ENCODE assay signal across 1 cellular context in the genomic region with DNA sequence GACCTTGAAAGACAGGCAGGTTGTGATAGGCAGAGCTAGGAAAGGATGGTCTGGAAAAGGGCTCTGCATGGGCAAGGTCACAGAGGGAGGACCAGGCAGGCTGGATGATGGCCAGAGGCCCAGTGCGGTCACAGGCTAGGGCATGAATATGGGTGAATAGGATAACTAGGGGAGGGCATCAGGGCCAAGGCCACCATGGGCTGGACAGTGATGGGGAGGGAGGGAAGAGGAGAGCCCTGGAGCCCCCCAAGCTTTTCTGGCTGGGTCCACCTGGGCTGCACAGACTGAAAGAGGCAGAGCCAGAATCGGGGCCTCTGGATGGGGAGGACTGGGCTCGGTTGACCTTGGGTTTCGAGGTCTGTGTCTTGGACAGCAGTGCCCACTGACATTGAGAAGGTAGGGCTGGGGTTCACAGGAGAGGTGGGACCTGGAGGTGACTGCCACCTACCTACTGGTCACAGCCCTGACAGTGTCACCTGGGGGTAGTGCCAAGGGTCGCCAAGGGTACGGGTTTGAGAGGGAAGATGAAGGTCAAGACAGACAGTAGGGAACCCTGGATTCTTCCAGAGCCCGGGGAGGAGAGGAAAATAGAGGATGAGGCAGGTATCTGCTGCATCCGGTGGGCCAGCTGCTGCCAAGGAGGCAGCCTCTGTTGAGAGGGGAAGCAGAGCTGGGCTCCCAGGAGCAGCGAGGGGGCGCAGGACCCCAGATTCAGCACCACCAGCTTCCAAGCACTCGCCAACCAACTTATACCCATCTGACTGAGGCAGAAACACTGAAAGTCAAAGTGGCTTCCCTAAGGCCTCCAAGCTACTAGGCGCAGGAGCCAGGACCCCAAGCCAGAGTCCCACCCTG.
TF ChIP-seq lines count a peak whose summit lies in the region.

No MANE protein-coding gene starts in this region.

TF ChIP-seq in K562, 482 proteins besides CTCF, POLR2A, EP300 and RAD21:
- TF ChIP-seq RBFOX2 (IDR thresholded peaks at IDR 0.05; ENCODE audit: low read depth, low read length) (peak; percentile 2; the same call in 1 of the 2 replicates), KDM4B (IDR thresholded peaks at IDR 0.05; ENCODE audit: borderline replicate concordance in 2 of 2, low read depth in 1 of 2) (no peak), CBFA2T2 (conservative IDR thresholded peaks at IDR 0.05) (no peak), EGR1 (conservative IDR thresholded peaks at IDR 0.05) (no peak)
